1 cellular context compared by ENCODE assay signal in genomic region chr17:812638-813204, GRCh38.
A peak's percentile ranks its signal among the peaks of the same experiment; 100 is the strongest.
TF ChIP-seq lines count a peak whose summit lies in the region.

No MANE protein-coding gene starts in this region.

TF ChIP-seq in HEK293, 187 proteins besides CTCF, POLR2A, EP300 and RAD21 (continued from another document and continues in another):
- no peak for TF ChIP-seq HIC1 (tag by site-specific recombination; IDR thresholded peaks at IDR 0.05)
- TF ChIP-seq ZSCAN30 (tag by site-specific recombination; IDR thresholded peaks at IDR 0.05), result no peak
- no peak for TF ChIP-seq ZNF660 (tag by site-specific recombination; IDR thresholded peaks at IDR 0.05)
- TF ChIP-seq ZNF530 (tag by site-specific recombination; IDR thresholded peaks at IDR 0.05; ENCODE audit: low read depth), result no peak
- TF ChIP-seq ZNF184 (tag by site-specific recombination; IDR thresholded peaks at IDR 0.05), result no peak
- TF ChIP-seq ZNF311 (tag by site-specific recombination; IDR thresholded peaks at IDR 0.05; ENCODE audit: borderline replicate concordance), result 0 out of 2 replicates have a peak, but pooled peaks have one; percentile 48
- no peak for TF ChIP-seq IKZF3 (tag by site-specific recombination; IDR thresholded peaks at IDR 0.05)
- no peak for TF ChIP-seq ZSCAN16 (tag by site-specific recombination; IDR thresholded peaks at IDR 0.05)
- no peak for TF ChIP-seq ZNF843 (tag by site-specific recombination; IDR thresholded peaks at IDR 0.05)
- TF ChIP-seq, protein P1, sequence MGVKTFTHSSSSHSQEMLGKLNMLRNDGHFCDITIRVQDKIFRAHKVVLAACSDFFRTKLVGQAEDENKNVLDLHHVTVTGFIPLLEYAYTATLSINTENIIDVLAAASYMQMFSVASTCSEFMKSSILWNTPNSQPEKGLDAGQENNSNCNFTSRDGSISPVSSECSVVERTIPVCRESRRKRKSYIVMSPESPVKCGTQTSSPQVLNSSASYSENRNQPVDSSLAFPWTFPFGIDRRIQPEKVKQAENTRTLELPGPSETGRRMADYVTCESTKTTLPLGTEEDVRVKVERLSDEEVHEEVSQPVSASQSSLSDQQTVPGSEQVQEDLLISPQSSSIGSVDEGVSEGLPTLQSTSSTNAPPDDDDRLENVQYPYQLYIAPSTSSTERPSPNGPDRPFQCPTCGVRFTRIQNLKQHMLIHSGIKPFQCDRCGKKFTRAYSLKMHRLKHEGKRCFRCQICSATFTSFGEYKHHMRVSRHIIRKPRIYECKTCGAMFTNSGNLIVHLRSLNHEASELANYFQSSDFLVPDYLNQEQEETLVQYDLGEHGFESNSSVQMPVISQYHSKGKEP (tag by site-specific recombination; IDR thresholded peaks at IDR 0.05), result no peak
- TF ChIP-seq ZNF354C (tag by site-specific recombination; IDR thresholded peaks at IDR 0.05; ENCODE audit: borderline replicate concordance, low read depth), result no peak
- no peak for TF ChIP-seq TRIM28 (IDR thresholded peaks at IDR 0.05; ENCODE audit: borderline replicate concordance, low read length)
- no peak for TF ChIP-seq ZNF514 (tag by site-specific recombination; IDR thresholded peaks at IDR 0.05)
- TF ChIP-seq, protein P2, sequence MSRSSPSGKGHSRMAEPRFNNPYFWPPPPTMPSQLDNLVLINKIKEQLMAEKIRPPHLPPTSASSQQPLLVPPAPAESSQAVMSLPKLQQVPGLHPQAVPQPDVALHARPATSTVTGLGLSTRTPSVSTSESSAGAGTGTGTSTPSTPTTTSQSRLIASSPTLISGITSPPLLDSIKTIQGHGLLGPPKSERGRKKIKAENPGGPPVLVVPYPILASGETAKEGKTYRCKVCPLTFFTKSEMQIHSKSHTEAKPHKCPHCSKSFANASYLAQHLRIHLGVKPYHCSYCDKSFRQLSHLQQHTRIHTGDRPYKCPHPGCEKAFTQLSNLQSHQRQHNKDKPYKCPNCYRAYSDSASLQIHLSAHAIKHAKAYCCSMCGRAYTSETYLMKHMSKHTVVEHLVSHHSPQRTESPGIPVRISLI (tag by site-specific recombination; IDR thresholded peaks at IDR 0.05), result no peak
- TF ChIP-seq ZNF777 (tag by site-specific recombination; IDR thresholded peaks at IDR 0.05; ENCODE audit: borderline replicate concordance), result no peak
- no peak for TF ChIP-seq ZNF560 (tag by site-specific recombination; IDR thresholded peaks at IDR 0.05; ENCODE audit: borderline replicate concordance)
- TF ChIP-seq ZBTB21 (tag by site-specific recombination; IDR thresholded peaks at IDR 0.05), result no peak
- TF ChIP-seq SALL2 (tag by site-specific recombination; IDR thresholded peaks at IDR 0.05; ENCODE audit: borderline replicate concordance), result 0 out of 2 replicates have a peak, but pooled peaks have one; percentile 78
- no peak for TF ChIP-seq ZNF223 (tag by site-specific recombination; IDR thresholded peaks at IDR 0.05)
- TF ChIP-seq PRDM2 (tag by site-specific recombination; IDR thresholded peaks at IDR 0.05; ENCODE audit: borderline replicate concordance), result no peak
- no peak for TF ChIP-seq WT1 (tag by site-specific recombination; IDR thresholded peaks at IDR 0.05)
- TF ChIP-seq ZNF335 (tag by site-specific recombination; conservative IDR thresholded peaks at IDR 0.05), result no peak
- TF ChIP-seq ZBTB7A (tag by site-specific recombination; IDR thresholded peaks at IDR 0.05; ENCODE audit: low read depth), result no peak
- no peak for TF ChIP-seq ZBTB20 (tag by site-specific recombination; IDR thresholded peaks at IDR 0.05)
- no peak for TF ChIP-seq ZNF391 (tag by site-specific recombination; IDR thresholded peaks at IDR 0.05; ENCODE audit: borderline replicate concordance, low read depth)
- TF ChIP-seq GLI4 (tag by site-specific recombination; IDR thresholded peaks at IDR 0.05), result no peak
- no peak for TF ChIP-seq SP3 (tag by site-specific recombination; IDR thresholded peaks at IDR 0.05)
- TF ChIP-seq ZIC2 (tag by site-specific recombination; IDR thresholded peaks at IDR 0.05), result no peak
- no peak for TF ChIP-seq KLF1 (tag by site-specific recombination; IDR thresholded peaks at IDR 0.05)
- TF ChIP-seq ZNF658 (tag by site-specific recombination; IDR thresholded peaks at IDR 0.05), result no peak
- TF ChIP-seq, protein P3, sequence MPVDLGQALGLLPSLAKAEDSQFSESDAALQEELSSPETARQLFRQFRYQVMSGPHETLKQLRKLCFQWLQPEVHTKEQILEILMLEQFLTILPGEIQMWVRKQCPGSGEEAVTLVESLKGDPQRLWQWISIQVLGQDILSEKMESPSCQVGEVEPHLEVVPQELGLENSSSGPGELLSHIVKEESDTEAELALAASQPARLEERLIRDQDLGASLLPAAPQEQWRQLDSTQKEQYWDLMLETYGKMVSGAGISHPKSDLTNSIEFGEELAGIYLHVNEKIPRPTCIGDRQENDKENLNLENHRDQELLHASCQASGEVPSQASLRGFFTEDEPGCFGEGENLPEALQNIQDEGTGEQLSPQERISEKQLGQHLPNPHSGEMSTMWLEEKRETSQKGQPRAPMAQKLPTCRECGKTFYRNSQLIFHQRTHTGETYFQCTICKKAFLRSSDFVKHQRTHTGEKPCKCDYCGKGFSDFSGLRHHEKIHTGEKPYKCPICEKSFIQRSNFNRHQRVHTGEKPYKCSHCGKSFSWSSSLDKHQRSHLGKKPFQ (tag by site-specific recombination; IDR thresholded peaks at IDR 0.05), result peak; percentile 96
- no peak for TF ChIP-seq SP2 (tag by site-specific recombination; IDR thresholded peaks at IDR 0.05)
- no peak for TF ChIP-seq MZF1 (tag by site-specific recombination; IDR thresholded peaks at IDR 0.05; ENCODE audit: borderline replicate concordance)
- TF ChIP-seq ZNF529 (tag by site-specific recombination; IDR thresholded peaks at IDR 0.05; ENCODE audit: insufficient replicate concordance), result no peak
- TF ChIP-seq, protein P4, sequence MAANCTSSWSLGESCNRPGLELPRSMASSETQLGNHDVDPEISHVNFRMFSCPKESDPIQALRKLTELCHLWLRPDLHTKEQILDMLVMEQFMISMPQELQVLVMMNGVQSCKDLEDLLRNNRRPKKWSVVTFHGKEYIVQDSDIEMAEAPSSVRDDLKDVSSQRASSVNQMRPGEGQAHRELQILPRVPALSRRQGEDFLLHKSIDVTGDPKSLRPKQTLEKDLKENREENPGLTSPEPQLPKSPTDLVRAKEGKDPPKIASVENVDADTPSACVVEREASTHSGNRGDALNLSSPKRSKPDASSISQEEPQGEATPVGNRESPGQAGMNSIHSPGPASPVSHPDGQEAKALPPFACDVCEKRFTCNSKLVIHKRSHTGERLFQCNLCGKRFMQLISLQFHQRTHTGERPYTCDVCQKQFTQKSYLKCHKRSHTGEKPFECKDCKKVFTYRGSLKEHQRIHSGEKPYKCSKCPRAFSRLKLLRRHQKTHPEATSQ (tag by site-specific recombination; IDR thresholded peaks at IDR 0.05), result no peak
- TF ChIP-seq, protein P5, sequence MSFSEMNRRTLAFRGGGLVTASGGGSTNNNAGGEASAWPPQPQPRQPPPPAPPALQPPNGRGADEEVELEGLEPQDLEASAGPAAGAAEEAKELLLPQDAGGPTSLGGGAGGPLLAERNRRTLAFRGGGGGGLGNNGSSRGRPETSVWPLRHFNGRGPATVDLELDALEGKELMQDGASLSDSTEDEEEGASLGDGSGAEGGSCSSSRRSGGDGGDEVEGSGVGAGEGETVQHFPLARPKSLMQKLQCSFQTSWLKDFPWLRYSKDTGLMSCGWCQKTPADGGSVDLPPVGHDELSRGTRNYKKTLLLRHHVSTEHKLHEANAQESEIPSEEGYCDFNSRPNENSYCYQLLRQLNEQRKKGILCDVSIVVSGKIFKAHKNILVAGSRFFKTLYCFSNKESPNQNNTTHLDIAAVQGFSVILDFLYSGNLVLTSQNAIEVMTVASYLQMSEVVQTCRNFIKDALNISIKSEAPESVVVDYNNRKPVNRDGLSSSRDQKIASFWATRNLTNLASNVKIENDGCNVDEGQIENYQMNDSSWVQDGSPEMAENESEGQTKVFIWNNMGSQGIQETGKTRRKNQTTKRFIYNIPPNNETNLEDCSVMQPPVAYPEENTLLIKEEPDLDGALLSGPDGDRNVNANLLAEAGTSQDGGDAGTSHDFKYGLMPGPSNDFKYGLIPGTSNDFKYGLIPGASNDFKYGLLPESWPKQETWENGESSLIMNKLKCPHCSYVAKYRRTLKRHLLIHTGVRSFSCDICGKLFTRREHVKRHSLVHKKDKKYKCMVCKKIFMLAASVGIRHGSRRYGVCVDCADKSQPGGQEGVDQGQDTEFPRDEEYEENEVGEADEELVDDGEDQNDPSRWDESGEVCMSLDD (tag by site-specific recombination; IDR thresholded peaks at IDR 0.05), result no peak
- peak; percentile 85 for TF ChIP-seq ZNF571 (tag by site-specific recombination; IDR thresholded peaks at IDR 0.05)
- no peak for TF ChIP-seq ZNF677 (tag by site-specific recombination; IDR thresholded peaks at IDR 0.05)
- no peak for TF ChIP-seq ZNF2 (tag by site-specific recombination; IDR thresholded peaks at IDR 0.05)
- TF ChIP-seq ZFP37 (tag by site-specific recombination; IDR thresholded peaks at IDR 0.05), result no peak
- no peak for TF ChIP-seq ZNF394 (tag by site-specific recombination; IDR thresholded peaks at IDR 0.05; ENCODE audit: borderline replicate concordance)
- TF ChIP-seq ZXDB (tag by site-specific recombination; IDR thresholded peaks at IDR 0.05), result no peak
- TF ChIP-seq, protein P6, sequence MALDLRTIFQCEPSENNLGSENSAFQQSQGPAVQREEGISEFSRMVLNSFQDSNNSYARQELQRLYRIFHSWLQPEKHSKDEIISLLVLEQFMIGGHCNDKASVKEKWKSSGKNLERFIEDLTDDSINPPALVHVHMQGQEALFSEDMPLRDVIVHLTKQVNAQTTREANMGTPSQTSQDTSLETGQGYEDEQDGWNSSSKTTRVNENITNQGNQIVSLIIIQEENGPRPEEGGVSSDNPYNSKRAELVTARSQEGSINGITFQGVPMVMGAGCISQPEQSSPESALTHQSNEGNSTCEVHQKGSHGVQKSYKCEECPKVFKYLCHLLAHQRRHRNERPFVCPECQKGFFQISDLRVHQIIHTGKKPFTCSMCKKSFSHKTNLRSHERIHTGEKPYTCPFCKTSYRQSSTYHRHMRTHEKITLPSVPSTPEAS (tag by site-specific recombination; IDR thresholded peaks at IDR 0.05), result peak; percentile 95
- no peak for TF ChIP-seq BCL11A (tag by site-specific recombination; IDR thresholded peaks at IDR 0.05; ENCODE audit: low read depth)
- TF ChIP-seq ZNF24 (tag by site-specific recombination; IDR thresholded peaks at IDR 0.05), result no peak
- TF ChIP-seq ZBTB8A (tag by site-specific recombination; IDR thresholded peaks at IDR 0.05), result no peak
- TF ChIP-seq ZNF544 (tag by site-specific recombination; IDR thresholded peaks at IDR 0.05), result no peak
- TF ChIP-seq ZNF610 (tag by site-specific recombination; IDR thresholded peaks at IDR 0.05; ENCODE audit: borderline replicate concordance), result no peak
- TF ChIP-seq ZNF140 (tag by site-specific recombination; IDR thresholded peaks at IDR 0.05), result no peak
- peak; percentile 60; the same call in 1 of the 2 replicates for TF ChIP-seq ZNF248 (tag by site-specific recombination; IDR thresholded peaks at IDR 0.05)
- peak; percentile 25; the same call in 1 of the 2 replicates for TF ChIP-seq ZBTB48 (tag by site-specific recombination; IDR thresholded peaks at IDR 0.05)
- no peak for TF ChIP-seq ZNF664 (tag by site-specific recombination; IDR thresholded peaks at IDR 0.05)
- no peak for TF ChIP-seq ZNF175 (tag by site-specific recombination; IDR thresholded peaks at IDR 0.05)
- TF ChIP-seq HOXD13 (CRISPR knock-in tag; IDR thresholded peaks at IDR 0.05; ENCODE audit: borderline replicate concordance), result no peak
